In genomic region chr15:42547926-42548257, GRCh38 we compare ENCODE assay signal across 8 cellular contexts. TPM values are rescaled to one million over a fixed set of nuclear protein-coding genes. Genes with fewer than 3 reads are reported as not detected.
A peak's percentile ranks its signal among the peaks of the same experiment; 100 is the strongest.
DNase-seq lines count a peak whose midpoint lies in the region; ATAC-seq and TF ChIP-seq lines count a peak whose summit lies in the region.

No MANE protein-coding gene starts in this region.

- WGBS in esophagus squamous epithelium, 2 donors: 2 to 8% methylated on average over 8 to 9 of the region's 9 CpGs

- peak; percentile 6 for ATAC-seq in GM19455 (IDR thresholded peaks at IDR 0.05; ENCODE audit: unreplicated experiment)

- H3K9me3 ChIP-seq in A673 (ENCODE audit: low read depth, low read length, poor library complexity, severe bottlenecking) (no peaks in the 10 kb centered on the region), SK-N-MC (ENCODE audit: low read depth, low read length) (no peaks in the 10 kb centered on the region), esophagus squamous epithelium (no peaks in the 10 kb centered on the region)

- H3K4me3 ChIP-seq in A673 (ENCODE audit: low read depth, low read length, poor library complexity, severe bottlenecking) (peak overlapping the region; percentile 95), SK-N-MC (peak overlapping the region; percentile 87), esophagus squamous epithelium (peak overlapping the region; percentile 69 to 97 (median 82))

- no peaks in the 10 kb centered on the region for H3K27me3 ChIP-seq in A673 (replicated peaks; ENCODE audit: insufficient read depth, low read depth, low read length, poor library complexity)
- H3K27me3 ChIP-seq in esophagus squamous epithelium: no peaks in the 10 kb centered on the region

- no peaks in the 10 kb centered on the region for H3K9me3 Mint-ChIP-seq in neural crest cell

- H3K4me3 Mint-ChIP-seq in neural crest cell: peak overlapping the region; percentile 96

- H3K36me3 Mint-ChIP-seq in neural crest cell (ENCODE audit: low read depth): no peaks in the 10 kb centered on the region

- intact Hi-C loops in A673 (cut with micrococcal nuclease; ENCODE audit: unreplicated experiment) (loop anchor here (5.0 kb wide), 1 partner anchor 104 kb away; no protein-coding TSS in a partner anchor), esophagus squamous epithelium (cut with DNase I) (no loop called here)

- TF ChIP-seq CTCF in A673 (conservative IDR thresholded peaks at IDR 0.05; ENCODE audit: low read depth, low read length): no peak
- no peak for TF ChIP-seq CTCF in esophagus squamous epithelium (IDR thresholded peaks at IDR 0.05)
- TF ChIP-seq CTCF in neural crest cell (conservative IDR thresholded peaks at IDR 0.05): no peak

- no peaks in the 10 kb centered on the region for H3K27me3 Mint-ChIP-seq in neural crest cell (ENCODE audit: low read depth)

- peak overlapping the region; percentile 94 for H3K27ac Mint-ChIP-seq in neural crest cell (ENCODE audit: unreplicated experiment)

- H3K36me3 ChIP-seq in A673 (ENCODE audit: insufficient read depth, low read length, poor library complexity, severe bottlenecking) (peaks cover 22% of the 10 kb centered on the region), SK-N-MC (ENCODE audit: insufficient read depth, low read length) (peaks cover 29% of the 10 kb centered on the region), esophagus squamous epithelium (peaks cover 0 to 38% (median 9%) of the 10 kb centered on the region in 3 donors)

- peak; percentile 31 for DNase-seq in A673 (ENCODE audit: low spot score)
- no peak for DNase-seq in SK-N-MC (ENCODE audit: low read depth, low spot score)
- no peak for DNase-seq in esophagus squamous epithelium (lab: John Stamatoyannopoulos, UW)
- DNase-seq in neural crest cell (ENCODE audit: low read depth, low spot score): no peak
- DNase-seq in central memory CD4-positive, alpha-beta T cell: no peak
- no peak for DNase-seq in SW 1271 (lab: John Stamatoyannopoulos, UW)
- DNase-seq in OCI-M2 (lab: John Stamatoyannopoulos, UW; ENCODE audit: unreplicated experiment): no peak

- peaks cover 28% of the 10 kb centered on the region for H3K4me1 Mint-ChIP-seq in neural crest cell

- peaks cover 7% of the 10 kb centered on the region for H3K4me1 ChIP-seq in A673 (ENCODE audit: insufficient read depth, low read length, poor library complexity, severe bottlenecking)
- peaks cover 7 to 46% (median 20%) of the 10 kb centered on the region in 3 donors for H3K4me1 ChIP-seq in esophagus squamous epithelium

- peak overlapping the region; percentile 96 for H3K9ac ChIP-seq in SK-N-MC (ENCODE audit: insufficient read length)

- no peak for TF ChIP-seq POLR2A in esophagus squamous epithelium (IDR thresholded peaks at IDR 0.05)

- H3K27ac ChIP-seq in A673 (ENCODE audit: low read depth, low read length, poor library complexity, severe bottlenecking) (peak overlapping the region; percentile 90), SK-N-MC (no peak overlapping the region), esophagus squamous epithelium (peak overlapping the region; percentile 91 to 98 (median 94))

- POLR2A ChIA-PET in A673 (lab: Charles Lee; ENCODE audit: low non-redundant PET): no interaction called here

- CTCF ChIA-PET in A673 (lab: Charles Lee): interaction anchor here (0.6 to 0.7 kb wide), 2 partner anchors 37 to 102 kb away, joined by 3 to 4 read pairs; no protein-coding TSS in a partner anchor

- BruUV-seq in A673 (replicated peaks; lab: Mats Ljungman, UMichigan): no TSS peak

RNA-seq across cellular contexts. Expression of gene LRRC57, which starts 0.7 kb away (rescaled TPM):
- total RNA-seq in A673 (2021) (28.7 and 32.7 TPM in 2 replicates), esophagus squamous epithelium (10 to 100 TPM; 10.5 to 13.0 (median 11.7) TPM), neural crest cell (42.9 and 43.8 TPM in 2 replicates)

RNA-seq across cellular contexts. Expression of gene HAUS2, which starts 0.7 kb away (rescaled TPM):
- total RNA-seq in A673 (2021) (39.5 and 44.1 TPM in 2 replicates), esophagus squamous epithelium (10 to 100 TPM in 3 of 4 donors, 1 to 10 TPM in 1; 6.6 to 28.5 (median 16.7) TPM), neural crest cell (34.7 and 36.5 TPM in 2 replicates)

RNA-seq across cellular contexts. Expression of gene STARD9, which starts 27.5 kb away (rescaled TPM):
- total RNA-seq in A673 (2021) (12.0 and 16.4 TPM in 2 replicates), esophagus squamous epithelium (10 to 100 TPM in 1 of 4 donors, 1 to 10 TPM in 3; 1.4 to 14.5 (median 2.3) TPM), neural crest cell (16.4 and 16.5 TPM in 2 replicates)

RNA-seq across cellular contexts. Expression of gene SNAP23, which starts 52.5 kb away (rescaled TPM):
- 112 and 124 TPM in 2 replicates for total RNA-seq in A673 (2021)
- total RNA-seq in esophagus squamous epithelium: 10 to 100 TPM; 30.9 to 59.3 (median 40.1) TPM
- total RNA-seq in neural crest cell: 54.8 and 59.2 TPM in 2 replicates

RNA-seq across cellular contexts. Expression of gene ZNF106, which starts 57.0 kb away (rescaled TPM):
- total RNA-seq in A673 (2021) (98.1 and 102 TPM in 2 replicates), esophagus squamous epithelium (10 to 100 TPM; 16.0 to 65.0 (median 33.8) TPM), neural crest cell (61.3 and 69.6 TPM in 2 replicates)
